ENCODE assay signal across 26 cellular contexts in the genomic region with DNA sequence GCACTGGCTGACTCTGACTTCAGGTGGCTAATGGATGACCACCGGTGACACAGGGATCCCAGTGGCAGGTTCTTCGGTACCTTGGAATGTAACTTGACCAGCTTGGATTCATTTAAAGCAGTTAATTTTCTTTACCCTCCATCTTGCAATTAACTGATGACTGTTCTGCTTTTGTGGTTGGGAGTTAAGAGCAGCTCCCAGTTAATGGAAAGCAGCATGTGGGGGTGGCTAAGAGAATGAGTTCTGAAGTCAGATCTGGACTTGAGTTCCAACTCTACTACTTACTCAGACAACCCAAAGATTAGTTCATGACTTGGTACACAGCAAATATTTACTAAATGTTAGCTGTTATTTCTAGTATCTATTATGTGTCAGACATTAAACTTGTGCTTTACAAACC. TPM values are rescaled to one million over a fixed set of nuclear protein-coding genes. Genes with fewer than 3 reads are reported as not detected.
"Had no signal": no experiment of that assay in that cellular context is flagged by ENCODE, and none has a peak within 500 bp of the region (broad histone marks: within the 10 kb centered on the region; RNA-seq: fewer than 3 reads in every experiment).

No MANE protein-coding gene starts in this region.

- FAIRE-seq: small intestine had no signal

- H3K27ac Mint-ChIP-seq: activated B cell treated with CpG ODN at 0.5 μM for 24 hours; activated CD4-positive, alpha-beta memory T cell treated with anti-CD3 and anti-CD28 coated beads for 36 hours; activated naive CD4-positive, alpha-beta T cell treated with anti-CD3 and anti-CD28 coated beads, Interleukin-2, amount 10 ng/mL, durations not matched to agents 7 days and 5 days; activated naive CD8-positive, alpha-beta T cell treated with anti-CD3 and anti-CD28 coated beads, Interleukin-2, amount 50 U/mL, for 24 hours; naive thymus-derived CD4-positive, alpha-beta T cell; stimulated activated memory B cell treated with anti-CD40 and anti-IgM and Interleukin-4, amounts not matched to agents 10 μg/mL and 1 μg/mL and 100 μg/mL, for 72 hours; type B pancreatic cell had no signal

- DNase-seq: activated B cell treated with CpG ODN at 0.5 μM for 24 hours; activated CD4-positive, alpha-beta memory T cell treated with anti-CD3 and anti-CD28 coated beads for 36 hours; activated CD4-positive, alpha-beta T cell treated with anti-CD3 and anti-CD28 coated beads for 4 hours; activated effector memory CD4-positive, alpha-beta T cell treated with Interleukin-2 at 50 U/mL for 16 hours; activated naive CD4-positive, alpha-beta T cell treated with anti-CD3 and anti-CD28 coated beads, Interleukin-2, amount 10 ng/mL, durations not matched to agents 7 days and 5 days; activated naive CD8-positive, alpha-beta T cell treated with anti-CD3 and anti-CD28 coated beads, Interleukin-2, amount 50 U/mL, for 24 hours; activated T-cell treated with anti-CD3 and anti-CD28 coated beads, Interleukin-2, amount 50 U/mL, for 72 hours; brain microvascular endothelial cell; colonic mucosa; esophagus squamous epithelium; lower lobe of right lung; naive thymus-derived CD4-positive, alpha-beta T cell; occipital lobe; right lobe of liver; small intestine; stimulated activated CD4-positive, alpha-beta T cell treated with anti-CD3 and anti-CD28 coated beads, Interleukin-15, amount 100 ng/mL, for 24 hours; stomach; T1000; testis had no signal

- H3K4me1 Mint-ChIP-seq: activated B cell treated with CpG ODN at 0.5 μM for 24 hours; activated naive CD4-positive, alpha-beta T cell treated with anti-CD3 and anti-CD28 coated beads, Interleukin-2, amount 10 ng/mL, durations not matched to agents 7 days and 5 days; activated naive CD8-positive, alpha-beta T cell treated with anti-CD3 and anti-CD28 coated beads, Interleukin-2, amount 50 U/mL, for 24 hours; neural crest cell; stimulated activated memory B cell treated with anti-CD40 and anti-IgM and Interleukin-4, amounts not matched to agents 10 μg/mL and 1 μg/mL and 100 μg/mL, for 72 hours had no signal

- H3K4me3 Mint-ChIP-seq: activated B cell treated with CpG ODN at 0.5 μM for 24 hours; activated CD4-positive, alpha-beta memory T cell treated with anti-CD3 and anti-CD28 coated beads for 36 hours; activated naive CD4-positive, alpha-beta T cell treated with anti-CD3 and anti-CD28 coated beads, Interleukin-2, amount 10 ng/mL, durations not matched to agents 7 days and 5 days; activated naive CD8-positive, alpha-beta T cell treated with anti-CD3 and anti-CD28 coated beads, Interleukin-2, amount 50 U/mL, for 24 hours; activated T-cell treated with anti-CD3 and anti-CD28 coated beads, Interleukin-2, amount 50 U/mL, for 72 hours; central memory CD8-positive, alpha-beta T cell; naive thymus-derived CD4-positive, alpha-beta T cell; neural crest cell; stimulated activated memory B cell treated with anti-CD40 and anti-IgM and Interleukin-4, amounts not matched to agents 10 μg/mL and 1 μg/mL and 100 μg/mL, for 72 hours; type B pancreatic cell had no signal

- H3K27me3 Mint-ChIP-seq: activated B cell treated with CpG ODN at 0.5 μM for 24 hours; activated CD4-positive, alpha-beta memory T cell treated with anti-CD3 and anti-CD28 coated beads for 36 hours; activated naive CD4-positive, alpha-beta T cell treated with anti-CD3 and anti-CD28 coated beads, Interleukin-2, amount 10 ng/mL, durations not matched to agents 7 days and 5 days; activated naive CD8-positive, alpha-beta T cell treated with anti-CD3 and anti-CD28 coated beads, Interleukin-2, amount 50 U/mL, for 24 hours; central memory CD8-positive, alpha-beta T cell; naive thymus-derived CD4-positive, alpha-beta T cell; stimulated activated memory B cell treated with anti-CD40 and anti-IgM and Interleukin-4, amounts not matched to agents 10 μg/mL and 1 μg/mL and 100 μg/mL, for 72 hours; type B pancreatic cell had no signal

- H3K9me3 Mint-ChIP-seq: activated B cell treated with CpG ODN at 0.5 μM for 24 hours; activated CD4-positive, alpha-beta memory T cell treated with anti-CD3 and anti-CD28 coated beads for 36 hours; activated naive CD4-positive, alpha-beta T cell treated with anti-CD3 and anti-CD28 coated beads, Interleukin-2, amount 10 ng/mL, durations not matched to agents 7 days and 5 days; activated naive CD8-positive, alpha-beta T cell treated with anti-CD3 and anti-CD28 coated beads, Interleukin-2, amount 50 U/mL, for 24 hours; activated T-cell treated with anti-CD3 and anti-CD28 coated beads, Interleukin-2, amount 50 U/mL, for 72 hours; central memory CD8-positive, alpha-beta T cell; naive thymus-derived CD4-positive, alpha-beta T cell; neural crest cell; stimulated activated memory B cell treated with anti-CD40 and anti-IgM and Interleukin-4, amounts not matched to agents 10 μg/mL and 1 μg/mL and 100 μg/mL, for 72 hours; type B pancreatic cell had no signal

- H3K36me3 Mint-ChIP-seq: activated CD4-positive, alpha-beta memory T cell treated with anti-CD3 and anti-CD28 coated beads for 36 hours had no signal

- H3K27ac ChIP-seq: ascending aorta, brain microvascular endothelial cell, colonic mucosa, esophagus squamous epithelium, lower lobe of right lung, right lobe of liver, stomach, testis, vagina had no signal

RNA-seq across cellular contexts. Expression of gene FAM228A, which starts 58.5 kb away (rescaled TPM):
- total RNA-seq: activated B cell treated with CpG ODN at 0.5 μM for 24 hours; ascending aorta; colonic mucosa; T-helper 1 cell treated with Interleukin-12 subunit alpha and Interleukin-12 subunit beta and Interleukin-4 antibody, amounts not matched to agents 30 ng/mL and 1 ng/mL, for 36 hours had no signal
